Comparison of ENCODE assay signal across 9 cellular contexts in genomic region chr21:45551316-45551715, GRCh38. TPM values are rescaled to one million over a fixed set of nuclear protein-coding genes. Genes with fewer than 3 reads are reported as not detected.
A peak's percentile ranks its signal among the peaks of the same experiment; 100 is the strongest.
DNase-seq lines count a peak whose midpoint lies in the region; FAIRE-seq and TF ChIP-seq lines count a peak whose summit lies in the region.
"Had no signal": no experiment of that assay in that cellular context is flagged by ENCODE, and none has a peak within 500 bp of the region (broad histone marks: within the 10 kb centered on the region; RNA-seq: fewer than 3 reads in every experiment).

No MANE protein-coding gene starts in this region.

- no peak overlapping the region for H2AFZ ChIP-seq in MM.1S (ENCODE audit: low read length)

- intact Hi-C loops in kidney (cut with DNase I): no loop called here

- no peaks in the 10 kb centered on the region for H3K9me3 ChIP-seq in kidney (ENCODE audit: control insufficient read depth in 1 of 2, low read length in 2 of 2)
- no peaks in the 10 kb centered on the region for H3K9me3 ChIP-seq in MM.1S (replicated peaks; ENCODE audit: insufficient read depth, low read length)

- no peak overlapping the region for H3K9ac ChIP-seq in kidney (ENCODE audit: low read length in 2 of 2)
- H3K9ac ChIP-seq in MM.1S (ENCODE audit: low read length): no peak overlapping the region

- peaks cover 0 to 2% of the 10 kb centered on the region in 2 donors for H3K4me1 ChIP-seq in kidney (ENCODE audit: control insufficient read depth in 1 of 2, insufficient read depth in 1 of 2, low read depth in 1 of 2, low read length in 2 of 2)
- H3K4me1 ChIP-seq in MM.1S (ENCODE audit: low read length): no peaks in the 10 kb centered on the region

- no peaks in the 10 kb centered on the region for H4K20me1 ChIP-seq in MM.1S (ENCODE audit: insufficient read depth, low read length)

- DNase-seq in AG08396 (ENCODE audit: low spot score): peak; percentile 70
- DNase-seq in HPDE6-E6E7 (ENCODE audit: extremely low spot score): peak; percentile 66
- peak; percentile 44 to 54 for DNase-seq in activated T-cell treated with anti-CD3 and anti-CD28 coated beads, Interleukin-2, amount 50 U/mL, for 48 hours
- DNase-seq in kidney: peak; percentile 80
- DNase-seq in MM.1S: no peak
- DNase-seq in HEK293T (ENCODE audit: extremely low spot score): no peak
- DNase-seq in T-helper 9 cell: no peak
- DNase-seq in HuH-7 (ENCODE audit: low spot score): no peak

- no peak for FAIRE-seq in kidney (lab: Jason Lieb, UNC)

- H3K27me3 ChIP-seq in MM.1S (replicated peaks; ENCODE audit: insufficient read depth, low read length): peaks cover 46% of the 10 kb centered on the region
- H3K27me3 ChIP-seq: cardiac muscle cell had no signal

- no peaks in the 10 kb centered on the region for H3K79me2 ChIP-seq in MM.1S (ENCODE audit: low read length)

- TF ChIP-seq CTCF in kidney (IDR thresholded peaks at IDR 0.05; ENCODE audit: borderline replicate concordance, extremely low read depth, insufficient read depth): no peak
- TF ChIP-seq CTCF in MM.1S (IDR thresholded peaks at IDR 0.05; ENCODE audit: low read length): no peak

- H3K4me2 ChIP-seq in MM.1S (ENCODE audit: low read depth, low read length): no peak overlapping the region

- H3K36me3 ChIP-seq in kidney (ENCODE audit: control insufficient read depth in 1 of 2, insufficient read depth in 2 of 2, low read length in 2 of 2) (no peaks in the 10 kb centered on the region), MM.1S (replicated peaks; ENCODE audit: insufficient read depth, low read length) (no peaks in the 10 kb centered on the region)
- H3K36me3 ChIP-seq: cardiac muscle cell had no signal

- no peaks in the 10 kb centered on the region for H3K9me2 ChIP-seq in MM.1S (replicated peaks; ENCODE audit: insufficient read depth, low read length)

- H3K27ac ChIP-seq in kidney (ENCODE audit: low read depth in 2 of 2, low read length in 2 of 2) (no peak overlapping the region), MM.1S (ENCODE audit: low read length) (no peak overlapping the region)
- H3K27ac ChIP-seq: cardiac muscle cell had no signal

- H3F3A ChIP-seq in MM.1S (ENCODE audit: insufficient read depth, low read length): peaks cover 6% of the 10 kb centered on the region

- CTCF ChIA-PET in HEK293T (lab: Yijun Ruan, JAX): no interaction called here

- H3K4me3 ChIP-seq in kidney (ENCODE audit: low read length in 2 of 2): no peak overlapping the region
- H3K4me3 ChIP-seq in MM.1S (ENCODE audit: low read length): no peak overlapping the region
- H3K4me3 ChIP-seq: cardiac muscle cell had no signal

- POLR2A ChIA-PET in HEK293T (lab: Yijun Ruan, JAX): no interaction called here

TF ChIP-seq in HEK293T, 16 proteins besides CTCF, POLR2A, EP300 and RAD21:
- TF ChIP-seq SP1 (IDR thresholded peaks at IDR 0.05) (no peak), CTBP1 (IDR thresholded peaks at IDR 0.05; ENCODE audit: borderline replicate concordance) (no peak), LEF1 (IDR thresholded peaks at IDR 0.05; ENCODE audit: borderline replicate concordance) (no peak), HDGF (IDR thresholded peaks at IDR 0.05; ENCODE audit: borderline replicate concordance) (no peak), ARNT (IDR thresholded peaks at IDR 0.05) (no peak)

RNA-seq across cellular contexts. Expression of gene SLC19A1, which starts 9.1 kb away (rescaled TPM):
- total RNA-seq in kidney: 7.2 TPM
- polyA plus RNA-seq in kidney (ENCODE audit: insufficient read depth, low read depth, low replicate concordance): 5.1 TPM

Comparison
In these comparisons a context has a peak if more than half of its experiments do, and no peak if none do; other contexts are left out.
1. DNase-seq: peak in AG08396 (single experiment), HPDE6-E6E7 (single experiment), activated T-cell treated with anti-CD3 and anti-CD28 coated beads, Interleukin-2, amount 50 U/mL, for 48 hours (2 of 2) and kidney (single experiment); none in MM.1S (single experiment), HEK293T (single experiment), T-helper 9 cell (single experiment) and HuH-7 (single experiment).